In genomic region chr13:73060251-73061160, GRCh38 we compare ENCODE assay signal across 8 cellular contexts. TPM values are rescaled to one million over a fixed set of nuclear protein-coding genes. Genes with fewer than 3 reads are reported as not detected.
DNase-seq lines count a peak whose midpoint lies in the region; ATAC-seq and TF ChIP-seq lines count a peak whose summit lies in the region.

No MANE protein-coding gene starts in this region.

- H3K23ac ChIP-seq in trophoblast cell (ENCODE audit: low read length): no peak overlapping the region

- peak overlapping the region; percentile 94 for H3K4ac ChIP-seq in trophoblast cell (ENCODE audit: low read depth, low read length)

- BruUV-seq in HCT116 (replicated peaks; lab: Mats Ljungman, UMichigan): TSS peak; percentile 40

- peak overlapping the region; percentile 59 for H4K91ac ChIP-seq in trophoblast cell (ENCODE audit: low read depth, low read length)

- H3K14ac ChIP-seq in trophoblast cell (ENCODE audit: low read length): no peak overlapping the region

- H3K4me1 Mint-ChIP-seq in activated B cell treated with CpG ODN at 0.5 μM for 24 hours: peaks cover 18% of the 10 kb centered on the region

- peaks cover 28% of the 10 kb centered on the region for H3K27me3 Mint-ChIP-seq in activated B cell treated with CpG ODN at 0.5 μM for 24 hours

- H3K4me2 ChIP-seq in HCT116 (ENCODE audit: low read length) (peak overlapping the region; percentile 90), trophoblast cell (ENCODE audit: low read length) (peak overlapping the region; percentile 74)

- no peak overlapping the region for H3K27ac Mint-ChIP-seq in activated B cell treated with CpG ODN at 0.5 μM for 24 hours

- H3K9ac ChIP-seq in HCT116 (ENCODE audit: low read length): peak overlapping the region; percentile 80
- peak overlapping the region; percentile 75 for H3K9ac ChIP-seq in trophoblast cell (ENCODE audit: low read length)

- H3K4me3 Mint-ChIP-seq in activated B cell treated with CpG ODN at 0.5 μM for 24 hours: peak overlapping the region; percentile 77

- H2BK120ac ChIP-seq in trophoblast cell (ENCODE audit: insufficient read depth, low read length, poor library complexity): peak overlapping the region; percentile 69

- RAD21 ChIA-PET in HCT116 (lab: Charles Lee; ENCODE audit: low non-redundant PET in 1 of 2, low total read pairs in 2 of 2, uncharacterized antibody in 2 of 2, unreplicated experiment in 2 of 2): no interaction called here

- peaks cover 9% of the 10 kb centered on the region for H3K27me3 ChIP-seq in BE2C
- H3K27me3 ChIP-seq in HCT116 (ENCODE audit: insufficient read depth, low read length): no peaks in the 10 kb centered on the region
- no peaks in the 10 kb centered on the region for H3K27me3 ChIP-seq in foreskin keratinocyte
- no peaks in the 10 kb centered on the region for H3K27me3 ChIP-seq in trophoblast cell (ENCODE audit: insufficient read depth, low read length)

- no peak for ATAC-seq in HCT116
- no peak for ATAC-seq in activated B cell treated with CpG ODN at 0.5 μM for 24 hours (ENCODE audit: low read depth)
- ATAC-seq in foreskin keratinocyte: no peak
- ATAC-seq in GM18868 (IDR thresholded peaks at IDR 0.05; ENCODE audit: unreplicated experiment): no peak
- ATAC-seq in HG02623 (IDR thresholded peaks at IDR 0.05; ENCODE audit: unreplicated experiment): no peak

- no peak overlapping the region for H2AFZ ChIP-seq in HCT116 (ENCODE audit: low read depth, low read length, poor library complexity, severe bottlenecking)
- peak overlapping the region; percentile 68 for H2AFZ ChIP-seq in trophoblast cell (ENCODE audit: insufficient read depth, low read length, poor library complexity)

- peak overlapping the region; percentile 53 for H2BK12ac ChIP-seq in trophoblast cell (ENCODE audit: low read length)

- peak overlapping the region; percentile 79 for H3K18ac ChIP-seq in trophoblast cell (ENCODE audit: low read length)

- H4K20me1 ChIP-seq in HCT116 (ENCODE audit: insufficient read depth): peaks cover 4% of the 10 kb centered on the region; the same call in 1 of the 2 replicates

- H3K9me3 Mint-ChIP-seq in activated B cell treated with CpG ODN at 0.5 μM for 24 hours: no peaks in the 10 kb centered on the region

- H2BK5ac ChIP-seq in trophoblast cell (ENCODE audit: low read depth, low read length, poor library complexity): peak overlapping the region; percentile 64

- H3K36me3 ChIP-seq in BE2C: no peaks in the 10 kb centered on the region
- peaks cover 11 to 30% of the 10 kb centered on the region in 2 experiments for H3K36me3 ChIP-seq in HCT116 (ENCODE audit: control insufficient read depth in 1 of 2, insufficient read depth in 2 of 2, low read length in 2 of 2)
- H3K36me3 ChIP-seq in trophoblast cell (ENCODE audit: control insufficient read depth in 1 of 2, insufficient read depth in 2 of 2, low read length in 2 of 2): peaks cover 7 to 10% of the 10 kb centered on the region in 2 experiments

- TF ChIP-seq POLR2A in HCT116 (IDR thresholded peaks at IDR 0.05; ENCODE audit: borderline replicate concordance, extremely low read depth, insufficient read depth, insufficient read length): no peak

- POLR2A ChIA-PET in HCT116 (lab: Charles Lee): interaction anchor here (0.6 to 0.7 kb wide), 2 partner anchors 78 to 108 kb away, joined by 4 read pairs; no protein-coding TSS in a partner anchor
- POLR2A ChIA-PET in activated B cell treated with CpG ODN at 0.5 μM for 24 hours (lab: Charles Lee): interaction anchor here (0.6 to 0.7 kb wide), 3 partner anchors 20 to 1027 kb away, joined by 3 to 6 read pairs (median 4); no protein-coding TSS in a partner anchor

- H4K8ac ChIP-seq in trophoblast cell (ENCODE audit: low read depth, low read length): peak overlapping the region; percentile 82

- intact Hi-C loops in HCT116 (cut with micrococcal nuclease) (loop anchor here (10.0 kb wide), 1 partner anchor 484 kb away; no protein-coding TSS in a partner anchor), activated B cell treated with CpG ODN at 0.5 μM for 24 hours (cut with micrococcal nuclease) (no loop called here)

- H3K4me3 ChIP-seq in BE2C (ENCODE audit: low read depth, low read length) (peak overlapping the region; percentile 60), HCT116 (replicated peaks in 1 of 2; ENCODE audit: low read depth in 1 of 2, low read length in 2 of 2) (peak overlapping the region; percentile 75 to 86), trophoblast cell (ENCODE audit: low read depth, low read length) (peak overlapping the region; percentile 97)

- H3K9me3 ChIP-seq in BE2C (no peaks in the 10 kb centered on the region), HCT116 (ENCODE audit: control insufficient read depth in 1 of 2, insufficient read depth in 1 of 2, low read depth in 1 of 2, low read length in 2 of 2) (no peaks in the 10 kb centered on the region), trophoblast cell (ENCODE audit: insufficient read depth, low read depth, low read length) (no peaks in the 10 kb centered on the region)

- no CpG with 5 or more reads among the region's 26 CpGs for WGBS in trophoblast cell (ENCODE audit: extremely low coverage, insufficient coverage, insufficient read length)

- CTCF ChIA-PET in HCT116 (lab: Charles Lee) (interaction anchor here (0.9 to 1.2 kb wide), 2 partner anchors 221 to 356 kb away, joined by 3 read pairs; no protein-coding TSS in a partner anchor), activated B cell treated with CpG ODN at 0.5 μM for 24 hours (lab: Charles Lee) (no interaction called here)

- H3K79me2 ChIP-seq in HCT116 (ENCODE audit: insufficient read depth, low read length) (peaks cover 64% of the 10 kb centered on the region), trophoblast cell (ENCODE audit: control insufficient read depth, insufficient read depth, low read length, poor library complexity) (peaks cover 9% of the 10 kb centered on the region)

- H3K9me2 ChIP-seq in HCT116 (ENCODE audit: insufficient read depth): no peaks in the 10 kb centered on the region

- peaks cover 10% of the 10 kb centered on the region for H3K79me1 ChIP-seq in trophoblast cell (ENCODE audit: low read length)

- TF ChIP-seq CTCF in BE2C (IDR thresholded peaks at IDR 0.05; ENCODE audit: low read depth, low read length) (no peak), HCT116 (IDR thresholded peaks at IDR 0.05 in 2 of 3, conservative IDR thresholded peaks at IDR 0.05 in 1 of 3; ENCODE audit: borderline replicate concordance in 1 of 3, insufficient read depth in 1 of 3, low read depth in 2 of 3, low read length in 2 of 3) (no peak), activated B cell treated with CpG ODN at 0.5 μM for 24 hours (IDR thresholded peaks at IDR 0.05) (no peak), foreskin keratinocyte (conservative IDR thresholded peaks at IDR 0.05) (no peak)

- no peak overlapping the region for H2AK5ac ChIP-seq in trophoblast cell (ENCODE audit: low read length)

- H3K27ac ChIP-seq in HCT116 (ENCODE audit: low read depth, low read length) (peak overlapping the region; percentile 83), foreskin keratinocyte (peak overlapping the region; percentile 91), trophoblast cell (ENCODE audit: low read depth, low read length) (no peak overlapping the region)

- H3K4me1 ChIP-seq in BE2C (peaks cover 15% of the 10 kb centered on the region; the same call in 1 of the 2 replicates), HCT116 (ENCODE audit: control insufficient read depth in 1 of 2, insufficient read depth in 2 of 2, low read length in 2 of 2) (peaks cover 33 to 55% of the 10 kb centered on the region in 2 experiments), foreskin keratinocyte (peaks cover 37% of the 10 kb centered on the region), trophoblast cell (ENCODE audit: control insufficient read depth in 1 of 2, insufficient read depth in 2 of 2, low read length in 2 of 2) (peaks cover 0 to 8% of the 10 kb centered on the region in 2 experiments)

- peaks cover 2% of the 10 kb centered on the region for H3K36me3 Mint-ChIP-seq in activated B cell treated with CpG ODN at 0.5 μM for 24 hours (ENCODE audit: low read depth)

- DNase-seq in BE2C (no peak), HCT116 (ENCODE audit: low read depth, low spot score) (no peak), activated B cell treated with CpG ODN at 0.5 μM for 24 hours (no peak), foreskin keratinocyte (peak in 1 of 2 donors; percentile 73), trophoblast cell (peak; percentile 66 to 85), pons (ENCODE audit: low spot score) (no peak)

- no peak for TF ChIP-seq RAD21 in HCT116 (IDR thresholded peaks at IDR 0.05; ENCODE audit: low read depth)

- peak overlapping the region; percentile 47 for H4K12ac ChIP-seq in trophoblast cell (ENCODE audit: low read depth, low read length)

TF ChIP-seq in HCT116, 20 proteins besides CTCF, POLR2A, EP300 and RAD21:
- TF ChIP-seq, protein P1, sequence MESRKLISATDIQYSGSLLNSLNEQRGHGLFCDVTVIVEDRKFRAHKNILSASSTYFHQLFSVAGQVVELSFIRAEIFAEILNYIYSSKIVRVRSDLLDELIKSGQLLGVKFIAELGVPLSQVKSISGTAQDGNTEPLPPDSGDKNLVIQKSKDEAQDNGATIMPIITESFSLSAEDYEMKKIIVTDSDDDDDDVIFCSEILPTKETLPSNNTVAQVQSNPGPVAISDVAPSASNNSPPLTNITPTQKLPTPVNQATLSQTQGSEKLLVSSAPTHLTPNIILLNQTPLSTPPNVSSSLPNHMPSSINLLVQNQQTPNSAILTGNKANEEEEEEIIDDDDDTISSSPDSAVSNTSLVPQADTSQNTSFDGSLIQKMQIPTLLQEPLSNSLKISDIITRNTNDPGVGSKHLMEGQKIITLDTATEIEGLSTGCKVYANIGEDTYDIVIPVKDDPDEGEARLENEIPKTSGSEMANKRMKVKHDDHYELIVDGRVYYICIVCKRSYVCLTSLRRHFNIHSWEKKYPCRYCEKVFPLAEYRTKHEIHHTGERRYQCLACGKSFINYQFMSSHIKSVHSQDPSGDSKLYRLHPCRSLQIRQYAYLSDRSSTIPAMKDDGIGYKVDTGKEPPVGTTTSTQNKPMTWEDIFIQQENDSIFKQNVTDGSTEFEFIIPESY (IDR thresholded peaks at IDR 0.05; ENCODE audit: extremely low read depth, insufficient replicate concordance, low read length): no peak
- TF ChIP-seq EZH2phosphoT487 (IDR thresholded peaks at IDR 0.05; ENCODE audit: borderline replicate concordance): no peak
- TF ChIP-seq ZNF274 (IDR thresholded peaks at IDR 0.05; ENCODE audit: low read depth, low read length): no peak
- peak; percentile 39; the same call in 1 of the 2 replicates for TF ChIP-seq EGR1 (IDR thresholded peaks at IDR 0.05; ENCODE audit: low read depth)

RNA-seq across cellular contexts. Expression of gene KLF5, which starts 1.7 kb away (rescaled TPM):
- 0.40 TPM for polyA plus RNA-seq in BE2C (2012; ENCODE audit: insufficient read depth, insufficient read length, low read depth)
- total RNA-seq in HCT116 (2021; ENCODE audit: unreplicated experiment): 59.2 TPM
- polyA plus RNA-seq in HCT116 (2012): 43.8 and 54.0 TPM in 2 replicates
- total RNA-seq in activated B cell treated with CpG ODN at 0.5 μM for 24 hours: 0.35 and 0.69 TPM in 2 replicates
- 75.7 and 85.3 TPM in 2 replicates for total RNA-seq in foreskin keratinocyte
- polyA plus RNA-seq in foreskin keratinocyte: 31.6 and 39.7 TPM in 2 replicates
- 38.8 and 41.2 TPM in 2 replicates for polyA plus RNA-seq in trophoblast cell (2013)

Comparison
In these comparisons a context has a peak if more than half of its experiments do, and no peak if none do; other contexts are left out.
1. DNase-seq: peak in trophoblast cell (2 of 2); none in BE2C (single experiment), HCT116 (single experiment), activated B cell treated with CpG ODN at 0.5 μM for 24 hours (single experiment) and pons (single experiment).
2. RNA of gene KLF5, which starts 1.7 kb away (total RNA-seq): 75.7 to 85.3 TPM in foreskin keratinocyte and 59.2 TPM in HCT116 (single experiment); 0.35 to 0.69 TPM in activated B cell treated with CpG ODN at 0.5 μM for 24 hours; every median in the first group is over 10 times any median in the second.
3. Peak in every context shown above with its lines, with median percentiles within 50 percentile points of each other: H3K4me3 ChIP-seq.